1 cellular context compared by ENCODE assay signal in genomic region chr9:115167175-115167574, GRCh38.
TF ChIP-seq lines count a peak whose summit lies in the region.

No MANE protein-coding gene starts in this region.

TF ChIP-seq in SK-N-SH treated with all-trans-retinoic acid at 6 μM for 48 hours, 23 proteins besides CTCF, POLR2A, EP300 and RAD21 (continued from another document):
- TF ChIP-seq ESRRG (CRISPR knock-in tag; IDR thresholded peaks at IDR 0.05) (no peak), GLIS3 (CRISPR knock-in tag; IDR thresholded peaks at IDR 0.05) (no peak), CSDC2 (CRISPR knock-in tag; IDR thresholded peaks at IDR 0.05) (no peak), TCF4 (CRISPR knock-in tag; IDR thresholded peaks at IDR 0.05; ENCODE audit: borderline replicate concordance) (no peak)
TF ChIP-seq in SK-N-SH treated with all-trans-retinoic acid at 6 μM for 48 hours: peak in this region for 0.
